ENCODE assay signal across 18 cellular contexts in genomic region chr6:113620372-113620771, GRCh38.
DNase-seq lines count a peak whose midpoint lies in the region; ATAC-seq and TF ChIP-seq lines count a peak whose summit lies in the region.
"Had no signal": no experiment of that assay in that cellular context is flagged by ENCODE, and none has a peak within 500 bp of the region (broad histone marks: within the 10 kb centered on the region; RNA-seq: fewer than 3 reads in every experiment).

No MANE protein-coding gene starts in this region.

- no peak for TF ChIP-seq POLR2A in GM18505 (IDR thresholded peaks at IDR 0.05; ENCODE audit: borderline replicate concordance, extremely low read depth, insufficient read depth, insufficient read length)

- H3K27ac Mint-ChIP-seq in neural crest cell (ENCODE audit: unreplicated experiment): peak overlapping the region; percentile 85
- H3K27ac Mint-ChIP-seq in progenitor cell of endocrine pancreas: no peak overlapping the region
- no peak overlapping the region for H3K27ac Mint-ChIP-seq in activated CD4-positive, alpha-beta T cell treated with anti-CD3 and anti-CD28 coated beads, Interleukin-2, amount 10 ng/mL, durations not matched to agents 7 days and 5 days
- H3K27ac Mint-ChIP-seq: CD8-positive, alpha-beta T cell had no signal

- H3K36me3 Mint-ChIP-seq in neural crest cell (ENCODE audit: low read depth) (no peaks in the 10 kb centered on the region), progenitor cell of endocrine pancreas (ENCODE audit: insufficient read depth) (no peaks in the 10 kb centered on the region)
- no peaks in the 10 kb centered on the region for H3K36me3 Mint-ChIP-seq in activated CD4-positive, alpha-beta T cell treated with anti-CD3 and anti-CD28 coated beads, Interleukin-2, amount 10 ng/mL, durations not matched to agents 7 days and 5 days (ENCODE audit: low read depth)
- H3K36me3 Mint-ChIP-seq: CD8-positive, alpha-beta T cell had no signal

- H3K27me3 Mint-ChIP-seq in neural crest cell (ENCODE audit: low read depth) (no peaks in the 10 kb centered on the region), progenitor cell of endocrine pancreas (peaks cover 5% of the 10 kb centered on the region)
- peaks cover 2% of the 10 kb centered on the region for H3K27me3 Mint-ChIP-seq in activated CD4-positive, alpha-beta T cell treated with anti-CD3 and anti-CD28 coated beads, Interleukin-2, amount 10 ng/mL, durations not matched to agents 7 days and 5 days

- H3K4me3 Mint-ChIP-seq in neural crest cell (no peak overlapping the region), progenitor cell of endocrine pancreas (ENCODE audit: low read depth) (no peak overlapping the region)
- H3K4me3 Mint-ChIP-seq in activated CD4-positive, alpha-beta T cell treated with anti-CD3 and anti-CD28 coated beads, Interleukin-2, amount 10 ng/mL, durations not matched to agents 7 days and 5 days: no peak overlapping the region
- H3K4me3 Mint-ChIP-seq: CD8-positive, alpha-beta T cell had no signal

- H3K4me1 Mint-ChIP-seq in neural crest cell: peaks cover 15% of the 10 kb centered on the region
- H3K4me1 Mint-ChIP-seq in progenitor cell of endocrine pancreas (ENCODE audit: low read depth): peaks cover 9% of the 10 kb centered on the region
- H3K4me1 Mint-ChIP-seq in activated CD4-positive, alpha-beta T cell treated with anti-CD3 and anti-CD28 coated beads, Interleukin-2, amount 10 ng/mL, durations not matched to agents 7 days and 5 days: no peaks in the 10 kb centered on the region

- CTCF ChIA-PET in activated CD4-positive, alpha-beta T cell treated with anti-CD3 and anti-CD28 coated beads, Interleukin-2, amount 10 ng/mL, durations not matched to agents 7 days and 5 days (lab: Charles Lee): interaction anchor here (1.0 kb wide), 1 partner anchor 26 kb away, joined by 3 read pairs; no protein-coding TSS in a partner anchor

- no peaks in the 10 kb centered on the region for H3K9me3 Mint-ChIP-seq in neural crest cell
- no peaks in the 10 kb centered on the region for H3K9me3 Mint-ChIP-seq in progenitor cell of endocrine pancreas (ENCODE audit: low read depth)
- no peaks in the 10 kb centered on the region for H3K9me3 Mint-ChIP-seq in activated CD4-positive, alpha-beta T cell treated with anti-CD3 and anti-CD28 coated beads, Interleukin-2, amount 10 ng/mL, durations not matched to agents 7 days and 5 days
- H3K9me3 Mint-ChIP-seq: CD8-positive, alpha-beta T cell had no signal

- TF ChIP-seq CTCF in neural crest cell (conservative IDR thresholded peaks at IDR 0.05) (no peak), progenitor cell of endocrine pancreas (IDR thresholded peaks at IDR 0.05; ENCODE audit: unreplicated experiment) (no peak)

- POLR2A ChIA-PET in activated CD4-positive, alpha-beta T cell treated with anti-CD3 and anti-CD28 coated beads, Interleukin-2, amount 10 ng/mL, durations not matched to agents 7 days and 5 days (lab: Charles Lee): no interaction called here

- no peak for ATAC-seq in GM18505 (IDR thresholded peaks at IDR 0.05; ENCODE audit: unreplicated experiment)
- ATAC-seq: CD8-positive, alpha-beta T cell had no signal

- DNase-seq in COLO829 (ENCODE audit: low spot score): peak; percentile 10
- peak; percentile 33 for DNase-seq in astrocyte of the hippocampus (ENCODE audit: low read depth, low spot score)
- DNase-seq in neural crest cell (ENCODE audit: low read depth, low spot score): no peak
- DNase-seq in progenitor cell of endocrine pancreas (ENCODE audit: low spot score, unreplicated experiment): no peak
- DNase-seq in activated CD4-positive, alpha-beta T cell treated with anti-CD3 and anti-CD28 coated beads, Interleukin-2, amount 10 ng/mL, durations not matched to agents 7 days and 5 days: no peak
- no peak for DNase-seq in activated CD8-positive, alpha-beta memory T cell treated with anti-CD3 and anti-CD28 coated beads, Interleukin-2, amount 50 U/mL, for 4 hours
- DNase-seq: Calu3; CD8-positive, alpha-beta T cell; DMS153; GOT3; HCEC 1CT; IMR-90; NCI-H1417 treated with DMSO at 0.1 percent for 48 hours; NCI-H187; NCI-H446 treated with DMSO at 0.1 percent for 48 hours; NCI-H526 treated with DMSO at 0.1 percent for 48 hours; Right ventricle myocardium superior had no signal

Comparison
In these comparisons a context has a peak if more than half of its experiments do, and no peak if none do; other contexts are left out.
1. DNase-seq: peak in COLO829 (single experiment) and astrocyte of the hippocampus (single experiment); none in neural crest cell (single experiment), progenitor cell of endocrine pancreas (single experiment), activated CD4-positive, alpha-beta T cell treated with anti-CD3 and anti-CD28 coated beads, Interleukin-2, amount 10 ng/mL, durations not matched to agents 7 days and 5 days (single experiment) and activated CD8-positive, alpha-beta memory T cell treated with anti-CD3 and anti-CD28 coated beads, Interleukin-2, amount 50 U/mL, for 4 hours (single experiment).